ENCODE assay signal across 17 cellular contexts in the genomic region with DNA sequence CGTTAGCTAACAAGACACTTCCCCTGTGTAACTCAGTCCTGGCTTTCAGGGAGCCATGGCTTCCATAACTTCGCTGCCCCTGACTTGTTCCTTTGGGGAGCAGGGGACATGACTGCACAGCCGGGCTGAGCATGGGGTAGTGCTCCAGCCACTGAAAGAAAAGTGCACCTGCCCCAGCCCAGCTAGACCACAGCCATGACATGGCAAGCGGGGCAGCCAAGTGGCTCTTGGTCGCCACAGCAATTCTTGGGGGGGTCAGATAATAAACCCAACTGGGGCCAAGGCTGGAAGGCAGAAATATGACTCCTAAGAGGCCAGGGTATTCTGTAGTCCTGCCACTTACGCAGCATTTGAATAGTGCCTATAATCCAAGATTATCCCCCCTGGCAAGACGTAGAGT.
DNase-seq lines count a peak whose midpoint lies in the region; TF ChIP-seq lines count a peak whose summit lies in the region.
"Had no signal": no experiment of that assay in that cellular context is flagged by ENCODE, and none has a peak within 500 bp of the region (broad histone marks: within the 10 kb centered on the region; RNA-seq: fewer than 3 reads in every experiment).

No MANE protein-coding gene starts in this region.

- H3K9me3 ChIP-seq in osteoblast (ENCODE audit: low read depth, low read length) = no peaks in the 10 kb centered on the region
- H3K9me3 ChIP-seq in Peyer's patch = no peaks in the 10 kb centered on the region
- H3K9me3 ChIP-seq: A549, Caco-2 had no signal

- no peak overlapping the region for H3K4me2 ChIP-seq in osteoblast (ENCODE audit: insufficient read depth, low read length)
- H3K4me2 ChIP-seq: A549; BLaER1 treated with 17β-estradiol and CSF1 and Interleukin-3, amounts not matched to agents 10 nM and 100 nM had no signal

- peaks cover 17% of the 10 kb centered on the region for H3K4me1 Mint-ChIP-seq in neural crest cell
- H3K4me1 Mint-ChIP-seq: B cell had no signal

- no peaks in the 10 kb centered on the region for H3K79me2 ChIP-seq in osteoblast (ENCODE audit: insufficient read depth, low read length)

- DNase-seq in mesenteric fat pad (ENCODE audit: low spot score) (peak; percentile 67), neural crest cell (ENCODE audit: low read depth, low spot score) (no peak), osteoblast (ENCODE audit: insufficient read length, low spot score, missing footprints) (peak; percentile 74), Peyer's patch (no peak), dorsolateral prefrontal cortex (no peak)
- DNase-seq: AML-193; Caco-2; Calu3; CD4-positive, alpha-beta T cell; CD8-positive, alpha-beta T cell; DMS79 treated with DMSO at 0.1 percent for 48 hours; GF-D8 had no signal

- peaks cover 2% of the 10 kb centered on the region for H3K9me3 Mint-ChIP-seq in neural crest cell
- H3K9me3 Mint-ChIP-seq: CD4-positive, alpha-beta T cell; CD8-positive, alpha-beta T cell had no signal

- peaks cover 9% of the 10 kb centered on the region for H3K36me3 Mint-ChIP-seq in neural crest cell (ENCODE audit: low read depth)
- H3K36me3 Mint-ChIP-seq: CD8-positive, alpha-beta T cell had no signal

- H3K27me3 ChIP-seq in osteoblast (ENCODE audit: insufficient read depth, low read length) (no peaks in the 10 kb centered on the region), Peyer's patch (no peaks in the 10 kb centered on the region), dorsolateral prefrontal cortex (no peaks in the 10 kb centered on the region)
- H3K27me3 ChIP-seq: BLaER1 treated with 17β-estradiol and CSF1 and Interleukin-3, amounts not matched to agents 10 nM and 100 nM had no signal

- H3K27ac ChIP-seq in osteoblast (ENCODE audit: low read depth, low read length) = no peak overlapping the region
- no peak overlapping the region for H3K27ac ChIP-seq in Peyer's patch
- no peak overlapping the region for H3K27ac ChIP-seq in dorsolateral prefrontal cortex
- H3K27ac ChIP-seq: 22Rv1; A549; BLaER1 treated with 17β-estradiol and CSF1 and Interleukin-3, amounts not matched to agents 10 nM and 100 nM; C4-2B had no signal

- peaks cover 5% of the 10 kb centered on the region for H4K20me1 ChIP-seq in osteoblast (ENCODE audit: insufficient read depth, low read length)
- H4K20me1 ChIP-seq: BLaER1 treated with 17β-estradiol and CSF1 and Interleukin-3, amounts not matched to agents 10 nM and 100 nM had no signal

- H2AFZ ChIP-seq in osteoblast (ENCODE audit: low read length) = no peak overlapping the region

- no peak overlapping the region for H3K4me3 ChIP-seq in osteoblast (ENCODE audit: insufficient read depth, low read length)
- H3K4me3 ChIP-seq in Peyer's patch = no peak overlapping the region
- no peak overlapping the region for H3K4me3 ChIP-seq in dorsolateral prefrontal cortex
- H3K4me3 ChIP-seq: A549; BLaER1 treated with 17β-estradiol and CSF1 and Interleukin-3, amounts not matched to agents 10 nM and 100 nM had no signal

- intact Hi-C loops in dorsolateral prefrontal cortex (cut with DNase I) = no loop called here

- TF ChIP-seq CTCF in neural crest cell (conservative IDR thresholded peaks at IDR 0.05) = no peak
- TF ChIP-seq CTCF in osteoblast (IDR thresholded peaks at IDR 0.05; ENCODE audit: extremely low read depth, low read depth, low read length) = no peak
- TF ChIP-seq CTCF in Peyer's patch (IDR thresholded peaks at IDR 0.05) = no peak
- TF ChIP-seq CTCF in dorsolateral prefrontal cortex (IDR thresholded peaks at IDR 0.05 in 54 of 56, conservative IDR thresholded peaks at IDR 0.05 in 2 of 56; ENCODE audit: low read depth in 1 of 56, partially characterized antibody in 56 of 56) = no peak

- no peak overlapping the region for H3K4me3 Mint-ChIP-seq in neural crest cell
- H3K4me3 Mint-ChIP-seq: B cell; CD4-positive, alpha-beta T cell; CD8-positive, alpha-beta T cell had no signal

- peak overlapping the region; percentile 67 for H3K27ac Mint-ChIP-seq in neural crest cell (ENCODE audit: unreplicated experiment)
- H3K27ac Mint-ChIP-seq: B cell; CD4-positive, alpha-beta T cell; CD8-positive, alpha-beta T cell had no signal

- H3K4me1 ChIP-seq in osteoblast (ENCODE audit: insufficient read depth, low read length) (no peaks in the 10 kb centered on the region), Peyer's patch (no peaks in the 10 kb centered on the region)
- H3K4me1 ChIP-seq: A549, Caco-2 had no signal

- no peaks in the 10 kb centered on the region for H3K27me3 Mint-ChIP-seq in neural crest cell (ENCODE audit: low read depth)
- H3K27me3 Mint-ChIP-seq: B cell; CD4-positive, alpha-beta T cell had no signal

- H3K36me3 ChIP-seq in osteoblast (ENCODE audit: insufficient read depth, low read length) (no peaks in the 10 kb centered on the region), Peyer's patch (no peaks in the 10 kb centered on the region)

- TF ChIP-seq POLR2A in Peyer's patch (IDR thresholded peaks at IDR 0.05) = no peak

Comparison
In these comparisons a context has a peak if more than half of its experiments do, and no peak if none do; other contexts are left out.
1. DNase-seq: peak in mesenteric fat pad (single experiment) and osteoblast (single experiment); none in neural crest cell (single experiment), Peyer's patch (0 of 3) and dorsolateral prefrontal cortex (0 of 10).